In genomic region chr1:31509124-31510072, GRCh38 we compare ENCODE assay signal across 1 cellular context.
A peak's percentile ranks its signal among the peaks of the same experiment; 100 is the strongest.
TF ChIP-seq lines count a peak whose summit lies in the region.

No MANE protein-coding gene starts in this region.

TF ChIP-seq in HepG2, 621 proteins besides CTCF, POLR2A, EP300 and RAD21 (continued from another document and continues in another):
- TF ChIP-seq, protein P1, sequence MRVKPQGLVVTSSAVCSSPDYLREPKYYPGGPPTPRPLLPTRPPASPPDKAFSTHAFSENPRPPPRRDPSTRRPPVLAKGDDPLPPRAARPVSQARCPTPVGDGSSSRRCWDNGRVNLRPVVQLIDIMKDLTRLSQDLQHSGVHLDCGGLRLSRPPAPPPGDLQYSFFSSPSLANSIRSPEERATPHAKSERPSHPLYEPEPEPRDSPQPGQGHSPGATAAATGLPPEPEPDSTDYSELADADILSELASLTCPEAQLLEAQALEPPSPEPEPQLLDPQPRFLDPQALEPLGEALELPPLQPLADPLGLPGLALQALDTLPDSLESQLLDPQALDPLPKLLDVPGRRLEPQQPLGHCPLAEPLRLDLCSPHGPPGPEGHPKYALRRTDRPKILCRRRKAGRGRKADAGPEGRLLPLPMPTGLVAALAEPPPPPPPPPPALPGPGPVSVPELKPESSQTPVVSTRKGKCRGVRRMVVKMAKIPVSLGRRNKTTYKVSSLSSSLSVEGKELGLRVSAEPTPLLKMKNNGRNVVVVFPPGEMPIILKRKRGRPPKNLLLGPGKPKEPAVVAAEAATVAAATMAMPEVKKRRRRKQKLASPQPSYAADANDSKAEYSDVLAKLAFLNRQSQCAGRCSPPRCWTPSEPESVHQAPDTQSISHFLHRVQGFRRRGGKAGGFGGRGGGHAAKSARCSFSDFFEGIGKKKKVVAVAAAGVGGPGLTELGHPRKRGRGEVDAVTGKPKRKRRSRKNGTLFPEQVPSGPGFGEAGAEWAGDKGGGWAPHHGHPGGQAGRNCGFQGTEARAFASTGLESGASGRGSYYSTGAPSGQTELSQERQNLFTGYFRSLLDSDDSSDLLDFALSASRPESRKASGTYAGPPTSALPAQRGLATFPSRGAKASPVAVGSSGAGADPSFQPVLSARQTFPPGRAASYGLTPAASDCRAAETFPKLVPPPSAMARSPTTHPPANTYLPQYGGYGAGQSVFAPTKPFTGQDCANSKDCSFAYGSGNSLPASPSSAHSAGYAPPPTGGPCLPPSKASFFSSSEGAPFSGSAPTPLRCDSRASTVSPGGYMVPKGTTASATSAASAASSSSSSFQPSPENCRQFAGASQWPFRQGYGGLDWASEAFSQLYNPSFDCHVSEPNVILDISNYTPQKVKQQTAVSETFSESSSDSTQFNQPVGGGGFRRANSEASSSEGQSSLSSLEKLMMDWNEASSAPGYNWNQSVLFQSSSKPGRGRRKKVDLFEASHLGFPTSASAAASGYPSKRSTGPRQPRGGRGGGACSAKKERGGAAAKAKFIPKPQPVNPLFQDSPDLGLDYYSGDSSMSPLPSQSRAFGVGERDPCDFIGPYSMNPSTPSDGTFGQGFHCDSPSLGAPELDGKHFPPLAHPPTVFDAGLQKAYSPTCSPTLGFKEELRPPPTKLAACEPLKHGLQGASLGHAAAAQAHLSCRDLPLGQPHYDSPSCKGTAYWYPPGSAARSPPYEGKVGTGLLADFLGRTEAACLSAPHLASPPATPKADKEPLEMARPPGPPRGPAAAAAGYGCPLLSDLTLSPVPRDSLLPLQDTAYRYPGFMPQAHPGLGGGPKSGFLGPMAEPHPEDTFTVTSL (CRISPR knock-in tag; IDR thresholded peaks at IDR 0.05; ENCODE audit: borderline replicate concordance), result peak; percentile 80; the same call in 1 of the 2 replicates
- TF ChIP-seq ZNF766 (CRISPR knock-in tag; IDR thresholded peaks at IDR 0.05; ENCODE audit: borderline replicate concordance), result peak; percentile 89; the same call in 1 of the 2 replicates
- no peak for TF ChIP-seq ZNF557 (CRISPR knock-in tag; IDR thresholded peaks at IDR 0.05)
- peak; percentile 82 for TF ChIP-seq SOX5 (CRISPR knock-in tag; IDR thresholded peaks at IDR 0.05; ENCODE audit: borderline replicate concordance)
- TF ChIP-seq MZF1 (CRISPR knock-in tag; IDR thresholded peaks at IDR 0.05; ENCODE audit: borderline replicate concordance), result 0 out of 2 replicates have a peak, but pooled peaks have one; percentile 63
- peak; percentile 25; the same call in 1 of the 2 replicates for TF ChIP-seq FOSL1 (CRISPR knock-in tag; IDR thresholded peaks at IDR 0.05; ENCODE audit: borderline replicate concordance)
- TF ChIP-seq KLF16 (CRISPR knock-in tag; IDR thresholded peaks at IDR 0.05), result peak in 1 of 2 experiments; percentile 51; a peak in 1 of 4 replicates
- no peak for TF ChIP-seq ZNF234 (CRISPR knock-in tag; conservative IDR thresholded peaks at IDR 0.05)
- TF ChIP-seq, protein P2, sequence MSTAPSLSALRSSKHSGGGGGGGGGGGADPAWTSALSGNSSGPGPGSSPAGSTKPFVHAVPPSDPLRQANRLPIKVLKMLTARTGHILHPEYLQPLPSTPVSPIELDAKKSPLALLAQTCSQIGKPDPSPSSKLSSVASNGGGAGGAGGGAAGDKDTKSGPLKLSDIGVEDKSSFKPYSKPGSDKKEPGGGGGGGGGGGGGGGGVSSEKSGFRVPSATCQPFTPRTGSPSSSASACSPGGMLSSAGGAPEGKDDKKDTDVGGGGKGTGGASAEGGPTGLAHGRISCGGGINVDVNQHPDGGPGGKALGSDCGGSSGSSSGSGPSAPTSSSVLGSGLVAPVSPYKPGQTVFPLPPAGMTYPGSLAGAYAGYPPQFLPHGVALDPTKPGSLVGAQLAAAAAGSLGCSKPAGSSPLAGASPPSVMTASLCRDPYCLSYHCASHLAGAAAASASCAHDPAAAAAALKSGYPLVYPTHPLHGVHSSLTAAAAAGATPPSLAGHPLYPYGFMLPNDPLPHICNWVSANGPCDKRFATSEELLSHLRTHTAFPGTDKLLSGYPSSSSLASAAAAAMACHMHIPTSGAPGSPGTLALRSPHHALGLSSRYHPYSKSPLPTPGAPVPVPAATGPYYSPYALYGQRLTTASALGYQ (CRISPR knock-in tag; IDR thresholded peaks at IDR 0.05), result peak; percentile 82
- no peak for TF ChIP-seq ATAD3A (CRISPR knock-in tag; IDR thresholded peaks at IDR 0.05)
- no peak for TF ChIP-seq ZNF142 (CRISPR knock-in tag; IDR thresholded peaks at IDR 0.05)
- TF ChIP-seq, protein P3, sequence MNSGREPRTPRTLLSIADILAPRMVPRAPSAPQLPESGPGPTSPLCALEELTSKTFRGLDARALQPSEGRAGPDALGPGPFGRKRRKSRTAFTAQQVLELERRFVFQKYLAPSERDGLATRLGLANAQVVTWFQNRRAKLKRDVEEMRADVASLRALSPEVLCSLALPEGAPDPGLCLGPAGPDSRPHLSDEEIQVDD (CRISPR knock-in tag; IDR thresholded peaks at IDR 0.05; ENCODE audit: borderline replicate concordance), result no peak
- TF ChIP-seq, protein P4, sequence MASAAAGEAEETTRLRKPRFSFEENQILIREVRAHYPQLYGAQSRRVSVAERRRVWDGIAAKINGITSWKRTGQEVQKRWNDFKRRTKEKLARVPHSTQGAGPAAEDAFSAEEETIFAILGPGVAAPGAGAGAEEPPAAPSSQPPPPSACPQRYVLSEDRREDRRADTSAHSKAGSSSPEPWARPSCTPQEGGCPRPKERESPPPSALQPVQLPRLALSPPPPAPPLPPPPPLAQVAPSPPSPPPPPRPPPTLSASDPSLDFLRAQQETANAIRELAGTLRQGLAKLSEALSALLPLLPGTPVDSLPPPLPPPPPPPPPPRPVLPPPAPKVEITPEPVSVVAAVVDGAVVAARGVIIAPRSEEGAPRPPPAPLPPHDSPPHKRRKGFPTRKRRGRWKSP (CRISPR knock-in tag; IDR thresholded peaks at IDR 0.05), result no peak
- TF ChIP-seq CBX2 (IDR thresholded peaks at IDR 0.05; ENCODE audit: low read depth, low read length), result no peak
- TF ChIP-seq CBX2 (CRISPR knock-in tag; IDR thresholded peaks at IDR 0.05; ENCODE audit: low read depth), result no peak
- no peak for TF ChIP-seq ZFYVE20 (CRISPR knock-in tag; IDR thresholded peaks at IDR 0.05; ENCODE audit: borderline replicate concordance, low read depth)
- TF ChIP-seq ZNF3 (CRISPR knock-in tag; IDR thresholded peaks at IDR 0.05), result no peak
- TF ChIP-seq KMT2B (CRISPR knock-in tag; IDR thresholded peaks at IDR 0.05), result no peak
- TF ChIP-seq GATAD1 (CRISPR knock-in tag; IDR thresholded peaks at IDR 0.05), result peak; percentile 41; the same call in 1 of the 2 replicates
- no peak for TF ChIP-seq PCBP2 (optimal IDR thresholded peaks at IDR 0.05; ENCODE audit: low read depth, low read length, poor library complexity, severe bottlenecking)
- TF ChIP-seq SALL2 (CRISPR knock-in tag; IDR thresholded peaks at IDR 0.05), result peak; percentile 67
- TF ChIP-seq TEAD2 (CRISPR knock-in tag; IDR thresholded peaks at IDR 0.05), result no peak
- TF ChIP-seq ZSCAN9 (CRISPR knock-in tag; IDR thresholded peaks at IDR 0.05; ENCODE audit: borderline replicate concordance), result no peak; the same call in 1 of the 2 replicates
- peak; percentile 96 for TF ChIP-seq ZNF430 (CRISPR knock-in tag; IDR thresholded peaks at IDR 0.05)
- TF ChIP-seq, protein P5, sequence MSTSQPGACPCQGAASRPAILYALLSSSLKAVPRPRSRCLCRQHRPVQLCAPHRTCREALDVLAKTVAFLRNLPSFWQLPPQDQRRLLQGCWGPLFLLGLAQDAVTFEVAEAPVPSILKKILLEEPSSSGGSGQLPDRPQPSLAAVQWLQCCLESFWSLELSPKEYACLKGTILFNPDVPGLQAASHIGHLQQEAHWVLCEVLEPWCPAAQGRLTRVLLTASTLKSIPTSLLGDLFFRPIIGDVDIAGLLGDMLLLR (CRISPR knock-in tag; IDR thresholded peaks at IDR 0.05), result no peak
- TF ChIP-seq, protein P6, sequence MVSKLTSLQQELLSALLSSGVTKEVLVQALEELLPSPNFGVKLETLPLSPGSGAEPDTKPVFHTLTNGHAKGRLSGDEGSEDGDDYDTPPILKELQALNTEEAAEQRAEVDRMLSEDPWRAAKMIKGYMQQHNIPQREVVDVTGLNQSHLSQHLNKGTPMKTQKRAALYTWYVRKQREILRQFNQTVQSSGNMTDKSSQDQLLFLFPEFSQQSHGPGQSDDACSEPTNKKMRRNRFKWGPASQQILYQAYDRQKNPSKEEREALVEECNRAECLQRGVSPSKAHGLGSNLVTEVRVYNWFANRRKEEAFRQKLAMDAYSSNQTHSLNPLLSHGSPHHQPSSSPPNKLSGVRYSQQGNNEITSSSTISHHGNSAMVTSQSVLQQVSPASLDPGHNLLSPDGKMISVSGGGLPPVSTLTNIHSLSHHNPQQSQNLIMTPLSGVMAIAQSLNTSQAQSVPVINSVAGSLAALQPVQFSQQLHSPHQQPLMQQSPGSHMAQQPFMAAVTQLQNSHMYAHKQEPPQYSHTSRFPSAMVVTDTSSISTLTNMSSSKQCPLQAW (CRISPR knock-in tag; IDR thresholded peaks at IDR 0.05), result peak; percentile 96
- peak; percentile 64; the same call in 1 of the 2 replicates for TF ChIP-seq KDM4B (CRISPR knock-in tag; IDR thresholded peaks at IDR 0.05)
- TF ChIP-seq ZNF160 (CRISPR knock-in tag; IDR thresholded peaks at IDR 0.05), result peak; percentile 53; the same call in 1 of the 2 replicates
- TF ChIP-seq, protein P7, sequence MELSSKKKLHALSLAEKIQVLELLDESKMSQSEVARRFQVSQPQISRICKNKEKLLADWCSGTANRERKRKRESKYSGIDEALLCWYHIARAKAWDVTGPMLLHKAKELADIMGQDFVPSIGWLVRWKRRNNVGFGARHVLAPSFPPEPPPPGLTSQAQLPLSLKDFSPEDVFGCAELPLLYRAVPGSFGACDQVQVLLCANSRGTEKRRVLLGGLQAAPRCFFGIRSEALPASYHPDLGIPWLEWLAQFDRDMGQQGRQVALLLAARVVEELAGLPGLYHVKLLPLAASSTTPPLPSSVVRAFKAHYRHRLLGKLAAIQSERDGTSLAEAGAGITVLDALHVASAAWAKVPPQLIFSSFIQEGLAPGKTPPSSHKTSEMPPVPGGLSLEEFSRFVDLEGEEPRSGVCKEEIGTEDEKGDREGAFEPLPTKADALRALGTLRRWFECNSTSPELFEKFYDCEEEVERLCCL (CRISPR knock-in tag; IDR thresholded peaks at IDR 0.05; ENCODE audit: borderline replicate concordance), result no peak
- TF ChIP-seq GFI1 (CRISPR knock-in tag; IDR thresholded peaks at IDR 0.05; ENCODE audit: borderline replicate concordance), result no peak
- no peak for TF ChIP-seq NFRKB (IDR thresholded peaks at IDR 0.05)
- TF ChIP-seq RCOR2 (CRISPR knock-in tag; IDR thresholded peaks at IDR 0.05), result peak; percentile 83; the same call in 1 of the 2 replicates
- peak; percentile 90 for TF ChIP-seq RARA (CRISPR knock-in tag; IDR thresholded peaks at IDR 0.05)
- no peak for TF ChIP-seq SYNCRIP (IDR thresholded peaks at IDR 0.05; ENCODE audit: insufficient read depth, low read depth, low read length)
- TF ChIP-seq ATF6 (CRISPR knock-in tag; conservative IDR thresholded peaks at IDR 0.05), result no peak
- TF ChIP-seq, protein P8, sequence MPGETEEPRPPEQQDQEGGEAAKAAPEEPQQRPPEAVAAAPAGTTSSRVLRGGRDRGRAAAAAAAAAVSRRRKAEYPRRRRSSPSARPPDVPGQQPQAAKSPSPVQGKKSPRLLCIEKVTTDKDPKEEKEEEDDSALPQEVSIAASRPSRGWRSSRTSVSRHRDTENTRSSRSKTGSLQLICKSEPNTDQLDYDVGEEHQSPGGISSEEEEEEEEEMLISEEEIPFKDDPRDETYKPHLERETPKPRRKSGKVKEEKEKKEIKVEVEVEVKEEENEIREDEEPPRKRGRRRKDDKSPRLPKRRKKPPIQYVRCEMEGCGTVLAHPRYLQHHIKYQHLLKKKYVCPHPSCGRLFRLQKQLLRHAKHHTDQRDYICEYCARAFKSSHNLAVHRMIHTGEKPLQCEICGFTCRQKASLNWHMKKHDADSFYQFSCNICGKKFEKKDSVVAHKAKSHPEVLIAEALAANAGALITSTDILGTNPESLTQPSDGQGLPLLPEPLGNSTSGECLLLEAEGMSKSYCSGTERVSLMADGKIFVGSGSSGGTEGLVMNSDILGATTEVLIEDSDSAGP (CRISPR knock-in tag; IDR thresholded peaks at IDR 0.05; ENCODE audit: borderline replicate concordance), result peak; percentile 64
